In the genomic region with DNA sequence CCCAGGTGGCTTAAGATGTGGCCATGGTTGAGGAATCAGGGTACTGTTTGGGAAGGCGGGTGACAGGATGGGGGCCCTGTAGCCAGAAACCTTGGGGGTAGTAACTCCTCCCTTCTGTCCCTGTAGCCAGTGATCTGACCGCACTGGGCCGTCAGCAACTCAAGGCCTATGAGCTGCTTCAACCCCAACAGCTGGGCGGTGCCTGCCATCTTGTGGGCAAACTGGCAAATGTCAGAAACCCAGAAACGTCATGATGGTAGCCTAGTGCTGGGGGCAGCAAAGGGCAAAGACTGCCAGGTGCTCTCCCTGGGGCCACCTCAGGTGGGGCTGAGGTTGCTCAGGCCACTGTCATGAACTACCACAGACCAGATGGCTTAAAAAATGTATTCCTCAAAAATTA, we compare ENCODE assay signal across 8 cellular contexts. TPM values are rescaled to one million over a fixed set of nuclear protein-coding genes. Genes with fewer than 3 reads are reported as not detected.
DNase-seq lines count a peak whose midpoint lies in the region; ATAC-seq and TF ChIP-seq lines count a peak whose summit lies in the region.

No MANE protein-coding gene starts in this region.

- no peak overlapping the region for H3K27ac ChIP-seq in uterus

- H3K27me3 ChIP-seq in uterus, result no peaks in the 10 kb centered on the region

- H3K27ac Mint-ChIP-seq in activated CD4-positive, alpha-beta memory T cell treated with anti-CD3 and anti-CD28 coated beads, Interleukin-2, amount 10 ng/mL, durations not matched to agents 7 days and 5 days, result no peak overlapping the region

- TF ChIP-seq CTCF in uterus (IDR thresholded peaks at IDR 0.05), result peak in 2 of 4 experiments; percentile 10 to 20

- H3K4me1 ChIP-seq in uterus, result peaks cover 5% of the 10 kb centered on the region in 2 donors

- H3K4me3 Mint-ChIP-seq in activated CD4-positive, alpha-beta memory T cell treated with anti-CD3 and anti-CD28 coated beads, Interleukin-2, amount 10 ng/mL, durations not matched to agents 7 days and 5 days, result no peak overlapping the region

- no peaks in the 10 kb centered on the region for H3K27me3 Mint-ChIP-seq in activated CD4-positive, alpha-beta memory T cell treated with anti-CD3 and anti-CD28 coated beads, Interleukin-2, amount 10 ng/mL, durations not matched to agents 7 days and 5 days

- no peak overlapping the region for H3K4me3 ChIP-seq in uterus

- POLR2A ChIA-PET in activated CD4-positive, alpha-beta memory T cell treated with anti-CD3 and anti-CD28 coated beads, Interleukin-2, amount 10 ng/mL, durations not matched to agents 7 days and 5 days (lab: Charles Lee), result no interaction called here

- H3K9me3 Mint-ChIP-seq in activated CD4-positive, alpha-beta memory T cell treated with anti-CD3 and anti-CD28 coated beads, Interleukin-2, amount 10 ng/mL, durations not matched to agents 7 days and 5 days, result no peaks in the 10 kb centered on the region

- peak; percentile 10 for DNase-seq in NCI-H2029 (lab: John Stamatoyannopoulos, UW)
- DNase-seq in NCI-H2029 treated with DMSO at 0.1 percent for 48 hours (lab: John Stamatoyannopoulos, UW), result no peak
- DNase-seq in LHCN-M2 (ENCODE audit: low read depth), result peak; percentile 45
- DNase-seq in activated CD4-positive, alpha-beta memory T cell treated with anti-CD3 and anti-CD28 coated beads, Interleukin-2, amount 10 ng/mL, durations not matched to agents 7 days and 5 days, result peak; percentile 53
- peak; percentile 60 for DNase-seq in germinal center (ENCODE audit: low spot score)
- peak; percentile 17 to 20 for DNase-seq in stimulated activated CD8-positive, alpha-beta memory T cell treated with anti-CD3 and anti-CD28 coated beads, Interleukin-15, amount 100 ng/mL, for 48 hours (ENCODE audit: low read depth in 2 of 2)
- DNase-seq in uterus, result no peak

- intact Hi-C loops in uterus (cut with DNase I; ENCODE audit: low total_unique reads), result no loop called here

- H3K9me3 ChIP-seq in uterus, result no peaks in the 10 kb centered on the region

- TF ChIP-seq POLR2A in uterus (IDR thresholded peaks at IDR 0.05), result no peak

- H3K36me3 ChIP-seq in uterus, result no peaks in the 10 kb centered on the region

- CTCF ChIA-PET in activated CD4-positive, alpha-beta memory T cell treated with anti-CD3 and anti-CD28 coated beads, Interleukin-2, amount 10 ng/mL, durations not matched to agents 7 days and 5 days (lab: Charles Lee), result interaction anchor here (1.0 kb wide), 1 partner anchor 465 kb away, joined by 3 read pairs; no protein-coding TSS in a partner anchor

- ATAC-seq in HG03432 (IDR thresholded peaks at IDR 0.05; ENCODE audit: unreplicated experiment), result no peak

- H3K36me3 Mint-ChIP-seq in activated CD4-positive, alpha-beta memory T cell treated with anti-CD3 and anti-CD28 coated beads, Interleukin-2, amount 10 ng/mL, durations not matched to agents 7 days and 5 days (ENCODE audit: low read depth), result peaks cover 30% of the 10 kb centered on the region

- peaks cover 41% of the 10 kb centered on the region for H3K4me1 Mint-ChIP-seq in activated CD4-positive, alpha-beta memory T cell treated with anti-CD3 and anti-CD28 coated beads, Interleukin-2, amount 10 ng/mL, durations not matched to agents 7 days and 5 days

RNA-seq across cellular contexts. Expression of gene COPE, which starts 3.5 kb away (rescaled TPM):
- total RNA-seq in LHCN-M2 (2014; rRNA removed), result 375 and 380 TPM in 2 replicates
- 332 TPM for polyA plus RNA-seq in LHCN-M2 (2012)
- 100 to 1,000 TPM; 274 to 278 TPM for total RNA-seq in activated CD4-positive, alpha-beta memory T cell treated with anti-CD3 and anti-CD28 coated beads, Interleukin-2, amount 10 ng/mL, durations not matched to agents 7 days and 5 days
- total RNA-seq in uterus, result 100 to 1,000 TPM in 2 of 4 donors, 10 to 100 TPM in 2; 93.7 to 190 (median 134) TPM

RNA-seq across cellular contexts. Expression of gene DDX49, which starts 3.9 kb away (rescaled TPM):
- 49.8 and 57.6 TPM in 2 replicates for total RNA-seq in LHCN-M2 (2014; rRNA removed)
- 40.2 TPM for polyA plus RNA-seq in LHCN-M2 (2012)
- total RNA-seq in activated CD4-positive, alpha-beta memory T cell treated with anti-CD3 and anti-CD28 coated beads, Interleukin-2, amount 10 ng/mL, durations not matched to agents 7 days and 5 days, result 10 to 100 TPM; 34.0 to 36.2 TPM
- 10 to 100 TPM; 27.7 to 40.9 (median 31.4) TPM for total RNA-seq in uterus

RNA-seq across cellular contexts. Expression of gene CERS1, which starts 19.7 kb away (rescaled TPM):
- total RNA-seq in LHCN-M2 (2014; rRNA removed) (0.96 and 2.5 TPM in 2 replicates), uterus (1 to 10 TPM in 1 of 4 donors, under 1 TPM in 1, not detected in 2; 0.30 to 4.9 TPM)
- 3.7 TPM for polyA plus RNA-seq in LHCN-M2 (2012)
- total RNA-seq in activated CD4-positive, alpha-beta memory T cell treated with anti-CD3 and anti-CD28 coated beads, Interleukin-2, amount 10 ng/mL, durations not matched to agents 7 days and 5 days, result not detected

RNA-seq across cellular contexts. Expression of gene HOMER3, which starts 25.4 kb away (rescaled TPM):
- 154 and 188 TPM in 2 replicates for total RNA-seq in LHCN-M2 (2014; rRNA removed)
- polyA plus RNA-seq in LHCN-M2 (2012), result 105 TPM
- total RNA-seq in activated CD4-positive, alpha-beta memory T cell treated with anti-CD3 and anti-CD28 coated beads, Interleukin-2, amount 10 ng/mL, durations not matched to agents 7 days and 5 days, result not detected
- 10 to 100 TPM in 3 of 4 donors, 1 to 10 TPM in 1; 4.4 to 24.8 (median 23.3) TPM for total RNA-seq in uterus

Comparison
In these comparisons a context has a peak if more than half of its experiments do, and no peak if none do; other contexts are left out.
1. DNase-seq: peak in NCI-H2029 (single experiment), LHCN-M2 (single experiment), activated CD4-positive, alpha-beta memory T cell treated with anti-CD3 and anti-CD28 coated beads, Interleukin-2, amount 10 ng/mL, durations not matched to agents 7 days and 5 days (single experiment), germinal center (single experiment) and stimulated activated CD8-positive, alpha-beta memory T cell treated with anti-CD3 and anti-CD28 coated beads, Interleukin-15, amount 100 ng/mL, for 48 hours (2 of 2); none in NCI-H2029 treated with DMSO at 0.1 percent for 48 hours (single experiment) and uterus (0 of 2).